In the genomic region with DNA sequence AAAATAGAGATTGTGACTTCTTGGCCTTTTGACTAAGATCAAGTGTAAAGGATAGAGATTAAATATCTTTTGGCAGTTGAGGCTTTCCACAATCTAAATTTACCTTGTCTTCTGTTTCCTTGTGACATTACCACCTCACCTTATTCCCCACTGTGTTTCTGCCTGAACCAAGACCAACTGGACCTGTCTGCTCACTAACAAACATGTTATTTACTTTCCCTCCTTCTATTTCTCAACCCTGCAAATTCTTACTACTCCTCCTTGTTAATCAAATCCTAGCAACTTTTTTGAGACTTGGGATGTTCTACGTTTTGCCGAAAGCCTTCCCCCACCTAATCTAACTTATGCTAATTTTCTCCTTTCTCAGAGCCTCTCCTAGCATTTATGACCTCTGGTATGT, we compare ENCODE assay signal across 18 cellular contexts. TPM values are rescaled to one million over a fixed set of nuclear protein-coding genes. Genes with fewer than 3 reads are reported as not detected.
DNase-seq lines count a peak whose midpoint lies in the region; ATAC-seq and TF ChIP-seq lines count a peak whose summit lies in the region.
"Had no signal": no experiment of that assay in that cellular context is flagged by ENCODE, and none has a peak within 500 bp of the region (broad histone marks: within the 10 kb centered on the region; RNA-seq: fewer than 3 reads in every experiment).

No MANE protein-coding gene starts in this region.

- H3K27me3 Mint-ChIP-seq in dendritic cell treated with granulocyte-macrophage colony-stimulating factor and Interleukin-4, amounts not matched to agents 40 ng/mL and 50 ng/mL, for 4 days: no peaks in the 10 kb centered on the region
- H3K27me3 Mint-ChIP-seq in progenitor cell of endocrine pancreas: peaks cover 6% of the 10 kb centered on the region

- no peaks in the 10 kb centered on the region for H3K79me2 ChIP-seq in OCI-LY3 (ENCODE audit: low read length)

- TF ChIP-seq POLR2A in thyroid gland (IDR thresholded peaks at IDR 0.05): no peak

- H3K9me3 Mint-ChIP-seq in dendritic cell treated with granulocyte-macrophage colony-stimulating factor and Interleukin-4, amounts not matched to agents 40 ng/mL and 50 ng/mL, for 4 days: no peaks in the 10 kb centered on the region
- no peaks in the 10 kb centered on the region for H3K9me3 Mint-ChIP-seq in progenitor cell of endocrine pancreas (ENCODE audit: low read depth)
- H3K9me3 Mint-ChIP-seq: CD8-positive, alpha-beta T cell had no signal

- TF ChIP-seq CTCF in OCI-LY3 (IDR thresholded peaks at IDR 0.05; ENCODE audit: low read depth, low read length): no peak
- TF ChIP-seq CTCF in progenitor cell of endocrine pancreas (IDR thresholded peaks at IDR 0.05; ENCODE audit: unreplicated experiment): no peak
- no peak for TF ChIP-seq CTCF in thyroid gland (IDR thresholded peaks at IDR 0.05)

- H3K27ac Mint-ChIP-seq in dendritic cell treated with granulocyte-macrophage colony-stimulating factor and Interleukin-4, amounts not matched to agents 40 ng/mL and 50 ng/mL, for 4 days: peak overlapping the region; percentile 11
- peak overlapping the region; percentile 7 for H3K27ac Mint-ChIP-seq in progenitor cell of endocrine pancreas
- H3K27ac Mint-ChIP-seq: CD8-positive, alpha-beta T cell had no signal

- H3K27me3 ChIP-seq in BLaER1 (no peaks in the 10 kb centered on the region), OCI-LY3 (ENCODE audit: low read depth, low read length) (no peaks in the 10 kb centered on the region), thyroid gland (no peaks in the 10 kb centered on the region)
- H3K27me3 ChIP-seq: SJCRH30 had no signal

- H3K4me1 ChIP-seq in BLaER1 (peaks cover 47% of the 10 kb centered on the region), OCI-LY3 (ENCODE audit: low read length) (peaks cover 31% of the 10 kb centered on the region), thyroid gland (no peaks in the 10 kb centered on the region)
- H3K4me1 ChIP-seq: A549, SJCRH30 had no signal

- H3K36me3 ChIP-seq in BLaER1 (no peaks in the 10 kb centered on the region), OCI-LY3 (replicated peaks; ENCODE audit: low read depth, low read length) (no peaks in the 10 kb centered on the region), thyroid gland (no peaks in the 10 kb centered on the region)
- H3K36me3 ChIP-seq: SJCRH30 had no signal

- H3K4me3 ChIP-seq in BLaER1 (no peak overlapping the region), OCI-LY3 (ENCODE audit: low read length) (peak overlapping the region; percentile 14), thyroid gland (replicated peaks in 1 of 3) (no peak overlapping the region)
- H3K4me3 ChIP-seq: A549, SJCRH30 had no signal

- no peak overlapping the region for H3K4me3 Mint-ChIP-seq in dendritic cell treated with granulocyte-macrophage colony-stimulating factor and Interleukin-4, amounts not matched to agents 40 ng/mL and 50 ng/mL, for 4 days
- H3K4me3 Mint-ChIP-seq in progenitor cell of endocrine pancreas (ENCODE audit: low read depth): no peak overlapping the region
- H3K4me3 Mint-ChIP-seq: CD8-positive, alpha-beta T cell had no signal

- intact Hi-C loops in dendritic cell treated with granulocyte-macrophage colony-stimulating factor and Interleukin-4, amounts not matched to agents 40 ng/mL and 50 ng/mL, for 4 days (cut with micrococcal nuclease): no loop called here
- intact Hi-C loops in thyroid gland (cut with DNase I): no loop called here

- H2AFZ ChIP-seq in OCI-LY3 (ENCODE audit: low read depth, low read length): peak overlapping the region; percentile 22; the same call in 1 of the 2 replicates

- no peaks in the 10 kb centered on the region for H3K36me3 Mint-ChIP-seq in dendritic cell treated with granulocyte-macrophage colony-stimulating factor and Interleukin-4, amounts not matched to agents 40 ng/mL and 50 ng/mL, for 4 days (ENCODE audit: low read depth)
- H3K36me3 Mint-ChIP-seq in progenitor cell of endocrine pancreas (ENCODE audit: insufficient read depth): peaks cover 2% of the 10 kb centered on the region
- H3K36me3 Mint-ChIP-seq: CD8-positive, alpha-beta T cell had no signal

- H4K20me1 ChIP-seq in BLaER1 (no peaks in the 10 kb centered on the region), OCI-LY3 (ENCODE audit: insufficient read depth, low read length) (no peaks in the 10 kb centered on the region)

- H3K4me2 ChIP-seq in BLaER1 (0 out of 2 replicates have a peak overlapping the region, but pooled peaks have one; percentile 4), OCI-LY3 (ENCODE audit: low read length) (peak overlapping the region; percentile 70)
- H3K4me2 ChIP-seq: A549 had no signal

- H3K4me1 Mint-ChIP-seq in dendritic cell treated with granulocyte-macrophage colony-stimulating factor and Interleukin-4, amounts not matched to agents 40 ng/mL and 50 ng/mL, for 4 days (ENCODE audit: low read depth): peaks cover 42% of the 10 kb centered on the region
- H3K4me1 Mint-ChIP-seq in progenitor cell of endocrine pancreas (ENCODE audit: low read depth): peaks cover 5% of the 10 kb centered on the region

- WGBS in thyroid gland, 2 donors: 85 to 87% methylated on average over 2 of the region's 2 CpGs

- no peak for ATAC-seq in HG02759 (IDR thresholded peaks at IDR 0.05; ENCODE audit: unreplicated experiment)
- ATAC-seq: A549; CD8-positive, alpha-beta T cell; HCT116 had no signal

- DNase-seq in progenitor cell of endocrine pancreas (ENCODE audit: low spot score, unreplicated experiment) (no peak), thyroid gland (no peak), NCI-H446 treated with DMSO at 0.1 percent for 48 hours (lab: John Stamatoyannopoulos, UW) (no peak)
- no peak for DNase-seq in stimulated activated CD4-positive, alpha-beta T cell treated with anti-CD3 and anti-CD28 coated beads, Interleukin-15, amount 100 ng/mL, for 24 hours
- DNase-seq: CD8-positive, alpha-beta T cell; GOT3; KG1; MV-4-11; NCI-H1694 treated with DMSO at 0.1 percent for 48 hours; NCI-H510A treated with DMSO at 0.1 percent for 48 hours; NCI-H82; SJCRH30 had no signal

- H3K9ac ChIP-seq in BLaER1: no peak overlapping the region
- H3K9ac ChIP-seq in OCI-LY3 (ENCODE audit: low read length): peak overlapping the region; percentile 10; the same call in 1 of the 2 replicates

- H3K27ac ChIP-seq in BLaER1: no peak overlapping the region
- peak overlapping the region; percentile 63 for H3K27ac ChIP-seq in OCI-LY3 (ENCODE audit: low read length)
- no peak overlapping the region for H3K27ac ChIP-seq in thyroid gland
- H3K27ac ChIP-seq: A549, SJCRH30 had no signal

- no peaks in the 10 kb centered on the region for H3K9me3 ChIP-seq in BLaER1
- H3K9me3 ChIP-seq in OCI-LY3 (ENCODE audit: insufficient read depth, low read length): no peaks in the 10 kb centered on the region
- H3K9me3 ChIP-seq in thyroid gland: no peaks in the 10 kb centered on the region
- H3K9me3 ChIP-seq: A549, SJCRH30 had no signal

RNA-seq across cellular contexts. Expression of gene CCNL1, which starts 7.4 kb away (rescaled TPM):
- total RNA-seq in progenitor cell of endocrine pancreas: 155 and 157 TPM in 2 replicates
- 100 to 1,000 TPM; 142 to 375 (median 227) TPM for total RNA-seq in thyroid gland
